ENCODE assay signal across 8 cellular contexts in the genomic region with DNA sequence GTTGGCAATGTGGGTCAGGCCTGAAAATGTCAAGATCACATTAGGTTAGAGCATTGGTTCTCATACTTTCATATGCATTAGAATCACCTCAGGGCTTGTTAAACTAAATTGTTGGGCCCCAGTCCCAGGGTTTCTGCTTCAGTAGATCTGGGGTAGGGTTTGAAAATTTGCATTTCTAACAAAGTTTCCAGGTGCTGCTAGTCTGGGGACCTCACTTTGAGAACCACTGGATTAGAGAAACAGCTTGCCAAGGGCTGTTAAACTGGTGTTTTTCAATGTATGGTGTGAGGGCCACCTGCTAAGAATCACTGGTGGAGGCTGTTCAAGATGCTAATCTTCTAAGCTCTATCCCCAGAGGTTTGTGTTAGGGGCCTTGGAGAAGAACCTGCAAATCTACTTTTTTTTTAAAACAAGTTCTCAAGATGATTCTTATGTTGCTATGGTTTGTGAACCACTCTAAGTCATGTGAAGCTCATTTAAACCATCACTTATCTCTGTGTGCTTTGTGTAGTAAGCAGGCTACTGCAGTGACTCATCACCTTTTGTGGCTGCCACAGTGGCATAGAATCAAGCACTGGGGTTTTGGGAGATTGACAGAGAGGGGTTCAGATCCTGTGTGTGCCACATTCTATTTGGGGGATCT.
A peak's percentile ranks its signal among the peaks of the same experiment; 100 is the strongest.
DNase-seq lines count a peak whose midpoint lies in the region; ATAC-seq and TF ChIP-seq lines count a peak whose summit lies in the region.

No MANE protein-coding gene starts in this region.

- peaks cover 2% of the 10 kb centered on the region for H3K27me3 Mint-ChIP-seq in activated CD4-positive, alpha-beta memory T cell treated with anti-CD3 and anti-CD28 coated beads, Interleukin-2, amount 10 ng/mL, durations not matched to agents 7 days and 5 days
- peaks cover 2% of the 10 kb centered on the region for H3K27me3 Mint-ChIP-seq in osteocyte (ENCODE audit: unreplicated experiment)

- no peak overlapping the region for H3K4me3 Mint-ChIP-seq in activated CD4-positive, alpha-beta memory T cell treated with anti-CD3 and anti-CD28 coated beads, Interleukin-2, amount 10 ng/mL, durations not matched to agents 7 days and 5 days
- H3K4me3 Mint-ChIP-seq in osteocyte (ENCODE audit: unreplicated experiment), result no peak overlapping the region

- intact Hi-C loops in Right ventricle myocardium superior (cut with DNase I), result no loop called here

- peak; percentile 12 for DNase-seq in stimulated activated CD4-positive, alpha-beta T cell treated with anti-CD3 and anti-CD28 coated beads, Interleukin-4, amount 100 ng/mL, for 24 hours
- DNase-seq in stimulated activated CD4-positive, alpha-beta T cell treated with anti-CD3 and anti-CD28 coated beads, Interleukin-2, amount 100 ng/mL, for 48 hours, result no peak
- peak; percentile 49 for DNase-seq in activated CD4-positive, alpha-beta memory T cell treated with anti-CD3 and anti-CD28 coated beads, Interleukin-2, amount 10 ng/mL, durations not matched to agents 7 days and 5 days
- DNase-seq in osteocyte (ENCODE audit: extremely low spot score, unreplicated experiment), result no peak
- no peak for DNase-seq in Right ventricle myocardium superior
- DNase-seq in middle frontal gyrus (ENCODE audit: extremely low spot score, low spot score), result no peak
- DNase-seq in epidermal melanocyte (ENCODE audit: insufficient read length, low spot score), result no peak

- TF ChIP-seq CTCF in osteocyte (IDR thresholded peaks at IDR 0.05), result no peak

- ATAC-seq in HG03066 (IDR thresholded peaks at IDR 0.05; ENCODE audit: low read depth, unreplicated experiment), result peak; percentile 88
- no peak for ATAC-seq in Right ventricle myocardium superior (ENCODE audit: poor library complexity)

- H3K27ac Mint-ChIP-seq in activated CD4-positive, alpha-beta memory T cell treated with anti-CD3 and anti-CD28 coated beads, Interleukin-2, amount 10 ng/mL, durations not matched to agents 7 days and 5 days, result no peak overlapping the region
- no peak overlapping the region for H3K27ac Mint-ChIP-seq in osteocyte (ENCODE audit: unreplicated experiment)

- no peaks in the 10 kb centered on the region for H3K36me3 Mint-ChIP-seq in activated CD4-positive, alpha-beta memory T cell treated with anti-CD3 and anti-CD28 coated beads, Interleukin-2, amount 10 ng/mL, durations not matched to agents 7 days and 5 days (ENCODE audit: low read depth)
- H3K36me3 Mint-ChIP-seq in osteocyte (ENCODE audit: unreplicated experiment), result no peaks in the 10 kb centered on the region

- H3K9me3 Mint-ChIP-seq in activated CD4-positive, alpha-beta memory T cell treated with anti-CD3 and anti-CD28 coated beads, Interleukin-2, amount 10 ng/mL, durations not matched to agents 7 days and 5 days, result peaks cover 6% of the 10 kb centered on the region
- no peaks in the 10 kb centered on the region for H3K9me3 Mint-ChIP-seq in osteocyte (ENCODE audit: unreplicated experiment)

- CTCF ChIA-PET in activated CD4-positive, alpha-beta memory T cell treated with anti-CD3 and anti-CD28 coated beads, Interleukin-2, amount 10 ng/mL, durations not matched to agents 7 days and 5 days (lab: Charles Lee), result interaction anchor here (0.7 to 1.2 kb wide), 3 partner anchors 9 to 49 kb away, joined by 3 to 4 read pairs (median 3); no protein-coding TSS in a partner anchor

- peaks cover 18% of the 10 kb centered on the region for H3K4me1 Mint-ChIP-seq in activated CD4-positive, alpha-beta memory T cell treated with anti-CD3 and anti-CD28 coated beads, Interleukin-2, amount 10 ng/mL, durations not matched to agents 7 days and 5 days
- no peaks in the 10 kb centered on the region for H3K4me1 Mint-ChIP-seq in osteocyte (ENCODE audit: unreplicated experiment)

- POLR2A ChIA-PET in activated CD4-positive, alpha-beta memory T cell treated with anti-CD3 and anti-CD28 coated beads, Interleukin-2, amount 10 ng/mL, durations not matched to agents 7 days and 5 days (lab: Charles Lee), result interaction anchor here (0.7 to 1.0 kb wide), 2 partner anchors 80 to 152 kb away, joined by 3 to 4 read pairs; a partner anchor contains a TSS

Comparison
In these comparisons a context has a peak if more than half of its experiments do, and no peak if none do; other contexts are left out.
1. DNase-seq: peak in stimulated activated CD4-positive, alpha-beta T cell treated with anti-CD3 and anti-CD28 coated beads, Interleukin-4, amount 100 ng/mL, for 24 hours (single experiment) and activated CD4-positive, alpha-beta memory T cell treated with anti-CD3 and anti-CD28 coated beads, Interleukin-2, amount 10 ng/mL, durations not matched to agents 7 days and 5 days (single experiment); none in stimulated activated CD4-positive, alpha-beta T cell treated with anti-CD3 and anti-CD28 coated beads, Interleukin-2, amount 100 ng/mL, for 48 hours (0 of 2), osteocyte (single experiment), Right ventricle myocardium superior (single experiment), middle frontal gyrus (single experiment) and epidermal melanocyte (single experiment).